Comparison of ENCODE assay signal across 27 cellular contexts in genomic region chr18:55844373-55844772, GRCh38.
DNase-seq lines count a peak whose midpoint lies in the region; TF ChIP-seq lines count a peak whose summit lies in the region.
"Had no signal": no experiment of that assay in that cellular context is flagged by ENCODE, and none has a peak within 500 bp of the region (broad histone marks: within the 10 kb centered on the region; RNA-seq: fewer than 3 reads in every experiment).

No MANE protein-coding gene starts in this region.

- H3K4me3 ChIP-seq in adipocyte (ENCODE audit: low read length) (no peak overlapping the region), dorsolateral prefrontal cortex (no peak overlapping the region)
- H3K4me3 ChIP-seq: BLaER1, GM23248, HAP-1, SJSA1 had no signal

- TF ChIP-seq CTCF in dorsolateral prefrontal cortex (IDR thresholded peaks at IDR 0.05 in 54 of 56, conservative IDR thresholded peaks at IDR 0.05 in 2 of 56; ENCODE audit: low read depth in 1 of 56, partially characterized antibody in 56 of 56) = no peak

- H3K9me3 ChIP-seq in adipocyte (ENCODE audit: control insufficient read depth, low read length) = peaks cover 5% of the 10 kb centered on the region
- H3K9me3 ChIP-seq: HAP-1 had no signal

- H3K4me1 ChIP-seq in adipocyte (ENCODE audit: control insufficient read depth, insufficient read depth, low read length) = peaks cover 5% of the 10 kb centered on the region
- H3K4me1 ChIP-seq: BLaER1, HAP-1 had no signal

- H3K27me3 ChIP-seq in adipocyte (replicated peaks; ENCODE audit: control insufficient read depth, insufficient read depth, low read length) (no peaks in the 10 kb centered on the region), dorsolateral prefrontal cortex (no peaks in the 10 kb centered on the region)
- H3K27me3 ChIP-seq: BLaER1, SJSA1 had no signal

- DNase-seq in NCI-H2171 treated with DMSO at 0.1 percent for 48 hours (lab: John Stamatoyannopoulos, UW) (peak; percentile 6), NCI-H2171 (lab: John Stamatoyannopoulos, UW) (no peak), adipocyte (ENCODE audit: low read depth) (peak; percentile 42), iris pigment epithelial cell (ENCODE audit: low read depth) (peak; percentile 49), A172 (ENCODE audit: low spot score) (no peak), NCI-H1105 (lab: John Stamatoyannopoulos, UW) (no peak), ecto neural progenitor cell (ENCODE audit: low spot score) (no peak), dorsolateral prefrontal cortex (no peak)
- DNase-seq: 8988T; CD4-positive, CD25-positive, alpha-beta regulatory T cell; DMS153; GM23248; HFFc6; KBM-7; MM.1S; NCI-H1048; NCI-H1694 treated with DMSO at 0.1 percent for 48 hours; NCI-H2081; NCI-H446; NCI-H524 treated with DMSO at 0.1 percent for 48 hours; NCI-H82; NK-92 treated with Interleukin-12 subunit alpha and Interleukin-12 subunit beta, amount 100 ng/mL, for 24 hours; Right ventricle myocardium superior; RPMI8226 had no signal

- H3K9ac ChIP-seq in adipocyte (ENCODE audit: low read length) = no peak overlapping the region
- H3K9ac ChIP-seq: BLaER1, GM23248 had no signal

- intact Hi-C loops in dorsolateral prefrontal cortex (cut with DNase I) = no loop called here

- H3K27ac ChIP-seq in dorsolateral prefrontal cortex = peak overlapping the region in 1 of 59 donors; percentile 13
- H3K27ac ChIP-seq: BLaER1, GM23248, SJSA1 had no signal

- H3K36me3 ChIP-seq in adipocyte (ENCODE audit: control insufficient read depth, insufficient read depth, low read length, severe bottlenecking) = no peaks in the 10 kb centered on the region
- H3K36me3 ChIP-seq: BLaER1, HAP-1, SJSA1 had no signal

Comparison
In these comparisons a context has a peak if more than half of its experiments do, and no peak if none do; other contexts are left out.
1. DNase-seq: peak in NCI-H2171 treated with DMSO at 0.1 percent for 48 hours (single experiment), adipocyte (single experiment) and iris pigment epithelial cell (single experiment); none in NCI-H2171 (single experiment), A172 (single experiment), NCI-H1105 (single experiment), ecto neural progenitor cell (single experiment) and dorsolateral prefrontal cortex (0 of 10).